ENCODE assay signal across 13 cellular contexts in genomic region chr1:75135829-75136142, GRCh38. TPM values are rescaled to one million over a fixed set of nuclear protein-coding genes. Genes with fewer than 3 reads are reported as not detected.
DNase-seq lines count a peak whose midpoint lies in the region; ATAC-seq and TF ChIP-seq lines count a peak whose summit lies in the region.
"Had no signal": no experiment of that assay in that cellular context is flagged by ENCODE, and none has a peak within 500 bp of the region (broad histone marks: within the 10 kb centered on the region; RNA-seq: fewer than 3 reads in every experiment).

No MANE protein-coding gene starts in this region.

- H3K36me3 ChIP-seq in MM.1S (replicated peaks; ENCODE audit: insufficient read depth, low read length) (no peaks in the 10 kb centered on the region), mammary epithelial cell (ENCODE audit: insufficient read depth, low read length) (no peaks in the 10 kb centered on the region)

- BruUV-seq in mammary epithelial cell (replicated peaks; lab: Mats Ljungman, UMichigan) = no TSS peak

- peaks cover 84% of the 10 kb centered on the region for H3K79me2 ChIP-seq in MM.1S (ENCODE audit: low read length)
- no peaks in the 10 kb centered on the region for H3K79me2 ChIP-seq in mammary epithelial cell (ENCODE audit: insufficient read depth, low read length)

- H3K9me3 ChIP-seq in MM.1S (replicated peaks; ENCODE audit: insufficient read depth, low read length) (no peaks in the 10 kb centered on the region), mammary epithelial cell (replicated peaks; ENCODE audit: insufficient read depth, low read length) (no peaks in the 10 kb centered on the region)

- in situ Hi-C loops in mammary epithelial cell (cut with MboI; ENCODE audit: low sequenced_read_pairs in 2 of 2) = no loop called here

- peaks cover 0 to 15% (median 2%) of the 10 kb centered on the region in 9 donors for H3K9me3 Mint-ChIP-seq in naive thymus-derived CD8-positive, alpha-beta T cell
- H3K9me3 Mint-ChIP-seq in HFFc6 = no peaks in the 10 kb centered on the region; the same call in 1 of the 2 replicates
- H3K9me3 Mint-ChIP-seq: activated naive CD4-positive, alpha-beta T cell treated with anti-CD3 and anti-CD28 coated beads, Interleukin-2, amount 50 U/mL, for 24 hours had no signal

- no peaks in the 10 kb centered on the region for H3K27me3 ChIP-seq in MM.1S (replicated peaks; ENCODE audit: insufficient read depth, low read length)
- H3K27me3 ChIP-seq in mammary epithelial cell (ENCODE audit: insufficient read depth, low read length) = peaks cover 74% of the 10 kb centered on the region

- peaks cover 0 to 14% (median 9%) of the 10 kb centered on the region in 3 donors for H3K36me3 Mint-ChIP-seq in naive thymus-derived CD8-positive, alpha-beta T cell
- H3K36me3 Mint-ChIP-seq in HFFc6 (ENCODE audit: low read depth) = no peaks in the 10 kb centered on the region; the same call in 1 of the 2 replicates
- H3K36me3 Mint-ChIP-seq: activated naive CD4-positive, alpha-beta T cell treated with anti-CD3 and anti-CD28 coated beads, Interleukin-2, amount 50 U/mL, for 24 hours had no signal

- H3K9ac ChIP-seq in MM.1S (ENCODE audit: low read length) = peak overlapping the region; percentile 96
- H3K9ac ChIP-seq in mammary epithelial cell (ENCODE audit: insufficient read depth, low read length) = no peak overlapping the region

- H3K4me3 Mint-ChIP-seq in naive thymus-derived CD8-positive, alpha-beta T cell = peak overlapping the region in 7 of 10 donors; percentile 3 to 79 (median 65)
- no peak overlapping the region; the same call in 1 of the 2 replicates for H3K4me3 Mint-ChIP-seq in HFFc6

- peak overlapping the region; percentile 77 for H3K4me2 ChIP-seq in MM.1S (ENCODE audit: low read depth, low read length)
- peak overlapping the region; percentile 43 for H3K4me2 ChIP-seq in mammary epithelial cell (ENCODE audit: insufficient read depth, low read depth, low read length)

- intact Hi-C loops in mammary epithelial cell (cut with micrococcal nuclease) = loop anchor here (10.0 kb wide), 1 partner anchor 81 kb away; no protein-coding TSS in a partner anchor

- H4K20me1 ChIP-seq in MM.1S (ENCODE audit: insufficient read depth, low read length) (no peaks in the 10 kb centered on the region), mammary epithelial cell (ENCODE audit: insufficient read depth, low read length) (no peaks in the 10 kb centered on the region)

- DNase-seq in DMS114 treated with DMSO at 0.1 percent for 48 hours (lab: John Stamatoyannopoulos, UW; ENCODE audit: unreplicated experiment) = peak; percentile 26
- DNase-seq in MM.1S = no peak
- DNase-seq in mammary epithelial cell = no peak
- no peak for DNase-seq in naive thymus-derived CD8-positive, alpha-beta T cell
- DNase-seq in D341Med (ENCODE audit: low spot score) = no peak
- DNase-seq in HFFc6 = no peak
- DNase-seq: EL, NCI-H1694, T-helper 17 cell had no signal

- H3K9me2 ChIP-seq in MM.1S (replicated peaks; ENCODE audit: insufficient read depth, low read length) = no peaks in the 10 kb centered on the region

- dilution Hi-C loops in mammary epithelial cell (cut with HindIII; ENCODE audit: low sequenced_read_pairs) = no loop called here

- peak overlapping the region; percentile 92 for H2AFZ ChIP-seq in MM.1S (ENCODE audit: low read length)
- no peak overlapping the region for H2AFZ ChIP-seq in mammary epithelial cell (ENCODE audit: low read depth, low read length)

- ATAC-seq in naive thymus-derived CD8-positive, alpha-beta T cell = no peak
- ATAC-seq in GM18868 (IDR thresholded peaks at IDR 0.05; ENCODE audit: unreplicated experiment) (no peak), GM21529 (IDR thresholded peaks at IDR 0.05; ENCODE audit: unreplicated experiment) (no peak)
- ATAC-seq: T-helper 17 cell had no signal

- POLR2A ChIA-PET in naive thymus-derived CD8-positive, alpha-beta T cell (lab: Charles Lee) = no interaction called here

- CTCF ChIA-PET in mammary epithelial cell (lab: Charles Lee; ENCODE audit: low non-redundant PET) = interaction anchor here (0.7 kb wide), 1 partner anchor 14 kb away, joined by 5 read pairs; no protein-coding TSS in a partner anchor

- H3K27ac ChIP-seq in MM.1S (ENCODE audit: low read length) = peak overlapping the region; percentile 87
- H3K27ac ChIP-seq in mammary epithelial cell (ENCODE audit: insufficient read depth, low read depth, low read length) = no peak overlapping the region

- H3K4me1 ChIP-seq in MM.1S (ENCODE audit: low read length) = no peaks in the 10 kb centered on the region
- H3K4me1 ChIP-seq in mammary epithelial cell (ENCODE audit: insufficient read depth, low read length) = peaks cover 9% of the 10 kb centered on the region

- peak overlapping the region in 1 of 10 donors; percentile 74 for H3K27ac Mint-ChIP-seq in naive thymus-derived CD8-positive, alpha-beta T cell
- H3K27ac Mint-ChIP-seq in HFFc6 = no peak overlapping the region
- H3K27ac Mint-ChIP-seq: activated naive CD4-positive, alpha-beta T cell treated with anti-CD3 and anti-CD28 coated beads, Interleukin-2, amount 50 U/mL, for 24 hours; T-helper 17 cell had no signal

- no peak for TF ChIP-seq CTCF in MM.1S (IDR thresholded peaks at IDR 0.05; ENCODE audit: low read length)
- no peak for TF ChIP-seq CTCF in mammary epithelial cell (conservative IDR thresholded peaks at IDR 0.05 in 1 of 2, IDR thresholded peaks at IDR 0.05 in 1 of 2; ENCODE audit: extremely low read depth in 1 of 2, insufficient read depth in 1 of 2, low read depth in 1 of 2, low read length in 2 of 2)
- TF ChIP-seq CTCF in HFFc6 (IDR thresholded peaks at IDR 0.05) = no peak

- H3K27me3 Mint-ChIP-seq in naive thymus-derived CD8-positive, alpha-beta T cell = peaks cover 53 to 74% (median 63%) of the 10 kb centered on the region in 5 donors
- peaks cover 55% of the 10 kb centered on the region for H3K27me3 Mint-ChIP-seq in HFFc6 (ENCODE audit: insufficient read depth)

- WGBS in mammary epithelial cell (ENCODE audit: low coverage, missing lambda C conversion rate) = 5% methylated on average over 8 of the region's 8 CpGs

- H3K4me1 Mint-ChIP-seq in naive thymus-derived CD8-positive, alpha-beta T cell = peaks cover 6 to 25% (median 20%) of the 10 kb centered on the region in 4 donors
- peaks cover 21% of the 10 kb centered on the region for H3K4me1 Mint-ChIP-seq in HFFc6 (ENCODE audit: low read depth)

- peaks cover 31% of the 10 kb centered on the region for H3F3A ChIP-seq in MM.1S (ENCODE audit: insufficient read depth, low read length)

- H3K4me3 ChIP-seq in MM.1S (ENCODE audit: low read length) (peak overlapping the region; percentile 90), mammary epithelial cell (replicated peaks in 1 of 3; ENCODE audit: insufficient read depth in 1 of 3, low read depth in 2 of 3, low read length in 3 of 3) (no peak overlapping the region)

RNA-seq across cellular contexts. Expression of gene LHX8, which starts 1.6 kb away (rescaled TPM):
- total RNA-seq in mammary epithelial cell = not detected
- polyA plus RNA-seq in mammary epithelial cell = not detected
- not detected for polyA minus RNA-seq in mammary epithelial cell
- total RNA-seq in naive thymus-derived CD8-positive, alpha-beta T cell = not detected
- polyA plus RNA-seq in naive thymus-derived CD8-positive, alpha-beta T cell = not detected
- not detected for total RNA-seq in HFFc6 (2021; fragmentation: NEBNext Ultra II Directional; extraction: Animal tissue kit (Norgen Biotek cat#: 25700))
- total RNA-seq: glomerular endothelial cell, T-helper 17 cell had no signal
